ENCODE assay signal across 10 cellular contexts in genomic region chr5:172800088-172800551, GRCh38. TPM values are rescaled to one million over a fixed set of nuclear protein-coding genes. Genes with fewer than 3 reads are reported as not detected.
DNase-seq lines count a peak whose midpoint lies in the region; ATAC-seq, FAIRE-seq and TF ChIP-seq lines count a peak whose summit lies in the region.
"Had no signal": no experiment of that assay in that cellular context is flagged by ENCODE, and none has a peak within 500 bp of the region (broad histone marks: within the 10 kb centered on the region; RNA-seq: fewer than 3 reads in every experiment).

No MANE protein-coding gene starts in this region.

- H4K20me1 ChIP-seq in SK-N-SH (ENCODE audit: insufficient read depth) (no peaks in the 10 kb centered on the region), osteoblast (ENCODE audit: insufficient read depth, low read length) (no peaks in the 10 kb centered on the region)

- peak overlapping the region; percentile 43 to 64 for H3K4me3 Mint-ChIP-seq in CD14-positive monocyte

- H3K27ac ChIP-seq in SK-N-SH (ENCODE audit: low read depth in 2 of 2, low read length in 1 of 2) (peak overlapping the region in 1 of 2 experiments; percentile 79; a peak in 2 of 4 replicates), foreskin keratinocyte (peak overlapping the region; percentile 87), osteoblast (ENCODE audit: low read depth, low read length) (peak overlapping the region; percentile 93)
- H3K27ac ChIP-seq: parathyroid adenoma had no signal

- peaks cover 0 to 15% (median 0%) of the 10 kb centered on the region in 3 donors for H3K27me3 Mint-ChIP-seq in CD14-positive monocyte (ENCODE audit: low read depth in 3 of 3)

- H3K9me3 ChIP-seq in SK-N-SH: no peaks in the 10 kb centered on the region
- no peaks in the 10 kb centered on the region for H3K9me3 ChIP-seq in osteoblast (ENCODE audit: low read depth, low read length)

- H3K9ac ChIP-seq in SK-N-SH: peak overlapping the region; percentile 41
- H3K9ac ChIP-seq: parathyroid adenoma had no signal

- TF ChIP-seq RAD21 in SK-N-SH (IDR thresholded peaks at IDR 0.05; ENCODE audit: low read length): no peak

- FAIRE-seq in GM12891 (lab: Jason Lieb, UNC): no peak
- FAIRE-seq: G401.6 had no signal

- intact Hi-C loops in CD14-positive monocyte (cut with micrococcal nuclease): loop anchor here in 1 of 2 donors (2.0 kb wide), 1 partner anchor 27 kb away; no protein-coding TSS in a partner anchor

- H3K9me2 ChIP-seq in SK-N-SH: no peaks in the 10 kb centered on the region

- WGBS in SK-N-SH (ENCODE audit: low lambda C conversion rate): 84% methylated on average over 10 of the region's 16 CpGs

- H3K9me3 Mint-ChIP-seq in CD14-positive monocyte: peaks cover 0 to 2% (median 0%) of the 10 kb centered on the region in 7 donors

- no peaks in the 10 kb centered on the region for H3K36me3 ChIP-seq in SK-N-SH (replicated peaks in 1 of 2; ENCODE audit: control insufficient read depth in 1 of 2, insufficient read depth in 2 of 2, low read length in 1 of 2)
- no peaks in the 10 kb centered on the region for H3K36me3 ChIP-seq in osteoblast (ENCODE audit: insufficient read depth, low read length)

- no peak for TF ChIP-seq EP300 in SK-N-SH (IDR thresholded peaks at IDR 0.05; ENCODE audit: borderline replicate concordance in 1 of 2, low read depth in 1 of 2, low read length in 1 of 2)

- CTCF ChIA-PET in SK-N-SH (lab: Yijun Ruan, JAX): interaction anchor here (0.7 to 0.9 kb wide), 2 partner anchors 27 to 29 kb away, joined by 3 read pairs; partner anchors contain the start of gene DUSP1

- H3K4me1 Mint-ChIP-seq in CD14-positive monocyte: peaks cover 80% of the 10 kb centered on the region

- H3K4me3 ChIP-seq in SK-N-SH (ENCODE audit: low read depth in 2 of 2, low read length in 1 of 2) (no peak overlapping the region), osteoblast (ENCODE audit: insufficient read depth, low read length) (no peak overlapping the region)

- POLR2A ChIA-PET in SK-N-SH (lab: Yijun Ruan, JAX): no interaction called here

- peak; percentile 81 for ATAC-seq in foreskin keratinocyte

- no peak overlapping the region; the same call in 1 of the 2 replicates for H3K4me2 ChIP-seq in SK-N-SH
- H3K4me2 ChIP-seq in osteoblast (ENCODE audit: insufficient read depth, low read length): peak overlapping the region; percentile 54

- H3K79me2 ChIP-seq in SK-N-SH (ENCODE audit: insufficient read depth): no peaks in the 10 kb centered on the region
- H3K79me2 ChIP-seq in osteoblast (ENCODE audit: insufficient read depth, low read length): no peaks in the 10 kb centered on the region
- H3K79me2 ChIP-seq: parathyroid adenoma had no signal

- TF ChIP-seq POLR2A in GM12891 (IDR thresholded peaks at IDR 0.05; ENCODE audit: low read depth, low read length): no peak

- peak overlapping the region; percentile 98 to 100 (median 100) for H3K27ac Mint-ChIP-seq in CD14-positive monocyte

- peak; percentile 98 for DNase-seq in CD14-positive monocyte (ENCODE audit: low spot score)
- no peak for DNase-seq in SK-N-SH
- DNase-seq in foreskin keratinocyte: peak; percentile 87 to 94
- DNase-seq in osteoblast (ENCODE audit: insufficient read length, low spot score, missing footprints): peak; percentile 95
- no peak for DNase-seq in NCI-H524 treated with DMSO at 0.1 percent for 48 hours (lab: John Stamatoyannopoulos, UW)
- DNase-seq in GM12891 (ENCODE audit: insufficient read length, low spot score): no peak
- no peak for DNase-seq in GM19240 (ENCODE audit: insufficient read length, low spot score)
- DNase-seq in epidermal melanocyte (ENCODE audit: insufficient read length, low spot score): no peak

- H3K36me3 Mint-ChIP-seq in CD14-positive monocyte: peaks cover 10 to 12% of the 10 kb centered on the region in 2 donors

- H3K4me1 ChIP-seq in SK-N-SH (ENCODE audit: control insufficient read depth in 1 of 2, insufficient read depth in 2 of 2, low read depth in 1 of 2, low read length in 1 of 2) (peaks cover 0 to 30% of the 10 kb centered on the region in 2 experiments; a peak in 2 of 4 replicates), foreskin keratinocyte (peaks cover 37% of the 10 kb centered on the region), osteoblast (ENCODE audit: insufficient read depth, low read length) (peaks cover 65% of the 10 kb centered on the region)
- H3K4me1 ChIP-seq: parathyroid adenoma had no signal

- no peaks in the 10 kb centered on the region for H3K27me3 ChIP-seq in SK-N-SH (ENCODE audit: insufficient read depth)
- no peaks in the 10 kb centered on the region for H3K27me3 ChIP-seq in foreskin keratinocyte
- no peaks in the 10 kb centered on the region for H3K27me3 ChIP-seq in osteoblast (ENCODE audit: insufficient read depth, low read length)

- peaks cover 25% of the 10 kb centered on the region for H3F3A ChIP-seq in SK-N-SH (replicated peaks; ENCODE audit: insufficient read depth)

- TF ChIP-seq CTCF in CD14-positive monocyte (IDR thresholded peaks at IDR 0.05): no peak
- TF ChIP-seq CTCF in SK-N-SH (IDR thresholded peaks at IDR 0.05): no peak
- TF ChIP-seq CTCF in foreskin keratinocyte (conservative IDR thresholded peaks at IDR 0.05): no peak
- TF ChIP-seq CTCF in osteoblast (IDR thresholded peaks at IDR 0.05; ENCODE audit: extremely low read depth, low read depth, low read length): no peak

- no peak overlapping the region for H2AFZ ChIP-seq in SK-N-SH (ENCODE audit: low read depth)
- no peak overlapping the region for H2AFZ ChIP-seq in osteoblast (ENCODE audit: low read length)
- H2AFZ ChIP-seq: parathyroid adenoma had no signal

TF ChIP-seq in SK-N-SH, 30 proteins besides CTCF, POLR2A, EP300 and RAD21 (continues in another document):
- TF ChIP-seq, protein P1, sequence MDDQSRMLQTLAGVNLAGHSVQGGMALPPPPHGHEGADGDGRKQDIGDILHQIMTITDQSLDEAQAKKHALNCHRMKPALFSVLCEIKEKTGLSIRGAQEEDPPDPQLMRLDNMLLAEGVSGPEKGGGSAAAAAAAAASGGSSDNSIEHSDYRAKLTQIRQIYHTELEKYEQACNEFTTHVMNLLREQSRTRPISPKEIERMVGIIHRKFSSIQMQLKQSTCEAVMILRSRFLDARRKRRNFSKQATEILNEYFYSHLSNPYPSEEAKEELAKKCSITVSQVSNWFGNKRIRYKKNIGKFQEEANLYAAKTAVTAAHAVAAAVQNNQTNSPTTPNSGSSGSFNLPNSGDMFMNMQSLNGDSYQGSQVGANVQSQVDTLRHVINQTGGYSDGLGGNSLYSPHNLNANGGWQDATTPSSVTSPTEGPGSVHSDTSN (IDR thresholded peaks at IDR 0.05): no peak
- TF ChIP-seq FOSL2 (IDR thresholded peaks at IDR 0.05; ENCODE audit: borderline replicate concordance, low read depth): peak; percentile 43; the same call in 1 of the 2 replicates

TF ChIP-seq in GM12891, 5 proteins besides CTCF, POLR2A, EP300 and RAD21:
- TF ChIP-seq POU2F2 (IDR thresholded peaks at IDR 0.05; ENCODE audit: low read depth, low read length) (no peak), SPI1 (IDR thresholded peaks at IDR 0.05; ENCODE audit: low read depth, low read length) (no peak), POLR2AphosphoS5 (IDR thresholded peaks at IDR 0.05; ENCODE audit: low read depth, low read length) (no peak), PAX5 (IDR thresholded peaks at IDR 0.05; ENCODE audit: insufficient read depth, low read length, severe bottlenecking) (no peak), TAF1 (IDR thresholded peaks at IDR 0.05; ENCODE audit: low read depth, low read length) (no peak)
TF ChIP-seq in GM12891: peak in this region for 0.

RNA-seq across cellular contexts. Expression of gene DUSP1, which starts 29.1 kb away (rescaled TPM):
- polyA plus RNA-seq in CD14-positive monocyte: 1,000 to 10,000 TPM; 1,963 to 3,954 TPM
- 373 and 455 TPM in 2 replicates for polyA plus RNA-seq in SK-N-SH (2012; rRNA removed)
- polyA plus RNA-seq in SK-N-SH (2012; cell fraction: cytosol; rRNA removed): 208 and 248 TPM in 2 replicates
- 873 and 891 TPM in 2 replicates for polyA plus RNA-seq in SK-N-SH (2012; cell fraction: nucleus; rRNA removed)
- total RNA-seq in foreskin keratinocyte: 10.2 and 14.2 TPM in 2 replicates
- polyA plus RNA-seq in foreskin keratinocyte: 6.2 and 10.7 TPM in 2 replicates
- 69.2 and 74.6 TPM in 2 replicates for total RNA-seq in osteoblast
- polyA plus RNA-seq in GM12891 (2012; ENCODE audit: low read depth, missing spikeins): 5.2 TPM

RNA-seq across cellular contexts. Expression of gene ERGIC1, which starts 33.9 kb away (rescaled TPM):
- 10 to 100 TPM; 28.3 to 34.1 TPM for polyA plus RNA-seq in CD14-positive monocyte
- 101 and 111 TPM in 2 replicates for polyA plus RNA-seq in SK-N-SH (2012; rRNA removed)
- 69.4 and 95.6 TPM in 2 replicates for polyA plus RNA-seq in SK-N-SH (2012; cell fraction: cytosol; rRNA removed)
- polyA plus RNA-seq in SK-N-SH (2012; cell fraction: nucleus; rRNA removed): 40.7 and 61.0 TPM in 2 replicates
- total RNA-seq in foreskin keratinocyte: 86.8 and 90.9 TPM in 2 replicates
- polyA plus RNA-seq in foreskin keratinocyte: 54.3 and 61.3 TPM in 2 replicates
- total RNA-seq in osteoblast: 109 and 128 TPM in 2 replicates
- 57.4 TPM for polyA plus RNA-seq in GM12891 (2012; ENCODE audit: low read depth, missing spikeins)

Comparison
In these comparisons a context has a peak if more than half of its experiments do, and no peak if none do; other contexts are left out.
1. DNase-seq: peak in CD14-positive monocyte (single experiment), foreskin keratinocyte (2 of 2) and osteoblast (single experiment); none in SK-N-SH (single experiment), NCI-H524 treated with DMSO at 0.1 percent for 48 hours (single experiment), GM12891 (single experiment), GM19240 (single experiment) and epidermal melanocyte (single experiment).
2. RNA of gene DUSP1, which starts 29.1 kb away (polyA plus RNA-seq): 1,963 to 3,954 TPM in CD14-positive monocyte and 208 to 891 TPM in SK-N-SH; 6.2 to 10.7 TPM in foreskin keratinocyte; every median in the first group is over 10 times any median in the second.